ENCODE assay signal across 8 cellular contexts in the genomic region with DNA sequence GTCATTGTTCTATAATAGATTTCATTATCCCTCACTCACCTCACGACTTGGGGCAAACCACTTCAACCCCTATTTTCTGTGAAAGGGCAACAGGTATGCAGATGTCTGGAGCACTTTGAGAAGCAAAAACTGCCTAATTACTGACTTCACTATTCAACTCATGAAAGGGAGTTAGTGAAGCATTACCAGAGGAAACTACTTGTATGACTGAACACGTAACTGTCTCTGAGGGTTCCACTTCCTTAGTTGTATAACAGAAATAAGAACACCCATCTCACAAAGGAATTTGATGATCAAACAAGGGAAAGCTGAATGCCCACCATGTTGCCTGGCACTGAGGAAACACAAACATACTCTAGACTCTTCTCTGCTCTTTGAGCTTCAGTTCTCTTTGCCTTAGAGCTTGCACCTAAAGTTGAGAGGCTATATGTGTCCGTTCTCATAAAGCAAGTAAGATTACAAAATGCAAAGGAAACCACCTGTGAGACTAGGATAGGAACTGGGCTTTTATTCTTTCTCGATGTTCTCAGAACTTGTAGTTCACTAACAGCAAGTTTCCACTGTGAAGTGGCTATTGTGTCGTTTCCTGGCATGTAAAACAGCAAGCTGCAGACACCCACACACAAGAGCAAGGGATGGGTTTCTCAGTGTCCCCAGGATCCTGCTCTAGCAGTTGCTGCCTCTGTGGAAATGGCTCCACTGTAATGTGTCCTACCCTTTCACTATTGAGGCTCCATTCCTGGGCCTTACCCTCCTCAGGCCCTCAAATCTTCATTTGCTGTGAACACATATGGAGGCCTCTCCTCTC. TPM values are rescaled to one million over a fixed set of nuclear protein-coding genes. Genes with fewer than 3 reads are reported as not detected.
A peak's percentile ranks its signal among the peaks of the same experiment; 100 is the strongest.
DNase-seq lines count a peak whose midpoint lies in the region; ATAC-seq and TF ChIP-seq lines count a peak whose summit lies in the region.

No MANE protein-coding gene starts in this region.

- peaks cover 12% of the 10 kb centered on the region for H4K20me1 ChIP-seq in neural progenitor cell (ENCODE audit: low read depth)

- H3K27me3 ChIP-seq in neural progenitor cell = peaks cover 17% of the 10 kb centered on the region

- ATAC-seq in GM21381 (IDR thresholded peaks at IDR 0.05; ENCODE audit: unreplicated experiment) (peak; percentile 54), HG03571 (IDR thresholded peaks at IDR 0.05; ENCODE audit: unreplicated experiment) (peak; percentile 59)

- H3K27ac Mint-ChIP-seq in neural progenitor cell = no peak overlapping the region
- no peak overlapping the region for H3K27ac Mint-ChIP-seq in glutamatergic neuron (ENCODE audit: unreplicated experiment)

- H3K4me2 ChIP-seq in neural progenitor cell = no peak overlapping the region

- no peaks in the 10 kb centered on the region for H3F3A ChIP-seq in neural progenitor cell (ENCODE audit: low read depth)

- H3K4me3 Mint-ChIP-seq in neural progenitor cell (no peak overlapping the region), glutamatergic neuron (ENCODE audit: unreplicated experiment) (no peak overlapping the region)

- TF ChIP-seq CTCF in GM12875 (IDR thresholded peaks at IDR 0.05; ENCODE audit: borderline replicate concordance, insufficient read depth, low read depth, low read length) (no peak), neural progenitor cell (IDR thresholded peaks at IDR 0.05) (no peak), glutamatergic neuron (IDR thresholded peaks at IDR 0.05; ENCODE audit: partially characterized antibody, unreplicated experiment) (no peak)

- H3K4me1 Mint-ChIP-seq in neural progenitor cell (peaks cover 25% of the 10 kb centered on the region), glutamatergic neuron (ENCODE audit: low read depth, unreplicated experiment) (no peaks in the 10 kb centered on the region)

- peak overlapping the region; percentile 43 for H3K4me3 ChIP-seq in GM12875 (ENCODE audit: low read depth, low read length)
- no peak overlapping the region for H3K4me3 ChIP-seq in neural progenitor cell

- H3K27me3 Mint-ChIP-seq in neural progenitor cell (ENCODE audit: insufficient read depth, low read depth) (peaks cover 3% of the 10 kb centered on the region), glutamatergic neuron (ENCODE audit: unreplicated experiment) (peaks cover 7% of the 10 kb centered on the region)

- no peak overlapping the region for H2AFZ ChIP-seq in neural progenitor cell (replicated peaks)

- peaks cover 18% of the 10 kb centered on the region for H3K79me2 ChIP-seq in neural progenitor cell (ENCODE audit: low read depth)

- H3K36me3 ChIP-seq in neural progenitor cell = no peaks in the 10 kb centered on the region

- H3K9me3 Mint-ChIP-seq in neural progenitor cell (no peaks in the 10 kb centered on the region), glutamatergic neuron (ENCODE audit: unreplicated experiment) (no peaks in the 10 kb centered on the region)

- H3K9me3 ChIP-seq in neural progenitor cell (ENCODE audit: low read depth) = no peaks in the 10 kb centered on the region

- no peak overlapping the region for H3K9ac ChIP-seq in neural progenitor cell

- DNase-seq in activated naive CD8-positive, alpha-beta T cell treated with anti-CD3 and anti-CD28 coated beads, Interleukin-2, amount 50 U/mL, for 16 hours (ENCODE audit: low read depth, low spot score) = peak; percentile 28
- peak; percentile 58 for DNase-seq in stimulated activated CD8-positive, alpha-beta memory T cell treated with anti-CD3 and anti-CD28 coated beads, Interleukin-4, amount 100 ng/mL, for 48 hours
- DNase-seq in neural progenitor cell (ENCODE audit: low spot score) (no peak), glutamatergic neuron (no peak), NCI-H446 (lab: John Stamatoyannopoulos, UW) (no peak)

- H3K4me1 ChIP-seq in neural progenitor cell = no peaks in the 10 kb centered on the region

- H3K27ac ChIP-seq in neural progenitor cell = no peak overlapping the region

- H3K36me3 Mint-ChIP-seq in neural progenitor cell (peaks cover 11% of the 10 kb centered on the region), glutamatergic neuron (ENCODE audit: unreplicated experiment) (no peaks in the 10 kb centered on the region)

RNA-seq across cellular contexts. Expression of gene TMEM243, which starts 2.6 kb away (rescaled TPM):
- total RNA-seq in neural progenitor cell (ENCODE audit: low replicate concordance) (21.0 and 30.6 TPM in 2 replicates), glutamatergic neuron (ENCODE audit: unreplicated experiment) (4.3 TPM)

Comparison
In these comparisons a context has a peak if more than half of its experiments do, and no peak if none do; other contexts are left out.
1. DNase-seq: peak in activated naive CD8-positive, alpha-beta T cell treated with anti-CD3 and anti-CD28 coated beads, Interleukin-2, amount 50 U/mL, for 16 hours (single experiment) and stimulated activated CD8-positive, alpha-beta memory T cell treated with anti-CD3 and anti-CD28 coated beads, Interleukin-4, amount 100 ng/mL, for 48 hours (single experiment); none in neural progenitor cell (single experiment), glutamatergic neuron (single experiment) and NCI-H446 (0 of 2).